Comparison of ENCODE assay signal across 8 cellular contexts in the genomic region with DNA sequence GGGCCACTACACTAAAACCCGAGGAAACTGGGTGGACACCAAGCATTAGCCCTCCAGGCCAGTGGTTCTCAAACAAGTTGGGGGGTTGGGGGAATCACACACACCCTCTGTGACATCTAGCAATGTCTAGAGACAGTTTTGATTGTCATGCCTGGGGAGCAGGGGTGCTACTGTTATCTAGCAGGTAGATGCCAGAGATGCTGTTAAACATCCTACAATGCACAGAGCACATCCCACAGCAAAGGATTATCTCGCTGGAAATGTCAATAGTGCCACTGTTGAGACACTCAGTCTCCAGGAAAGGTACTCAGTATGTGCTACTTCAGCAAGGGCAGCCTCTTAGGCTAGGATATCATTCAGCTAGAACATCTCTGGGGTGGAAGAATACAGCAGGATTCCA. TPM values are rescaled to one million over a fixed set of nuclear protein-coding genes. Genes with fewer than 3 reads are reported as not detected.
DNase-seq lines count a peak whose midpoint lies in the region; ATAC-seq and TF ChIP-seq lines count a peak whose summit lies in the region.

No MANE protein-coding gene starts in this region.

- H3K27ac ChIP-seq in CD4-positive, alpha-beta T cell (ENCODE audit: low read depth, low read length) = peak overlapping the region; percentile 35
- H3K27ac ChIP-seq in Karpas-422 (ENCODE audit: low read length) (no peak overlapping the region), colonic mucosa (no peak overlapping the region), thyroid gland (no peak overlapping the region)

- peaks cover 17% of the 10 kb centered on the region for H3K36me3 Mint-ChIP-seq in CD4-positive, alpha-beta T cell (ENCODE audit: low read depth)
- H3K36me3 Mint-ChIP-seq in natural killer cell = no peaks in the 10 kb centered on the region

- peaks cover 55% of the 10 kb centered on the region for H3K79me2 ChIP-seq in Karpas-422 (ENCODE audit: low read length)

- CTCF ChIA-PET in CD4-positive, alpha-beta T cell (lab: Charles Lee) = interaction anchor here (1.9 to 2.4 kb wide), 2 partner anchors 61 to 108 kb away, joined by 4 to 8 read pairs; no protein-coding TSS in a partner anchor

- no peaks in the 10 kb centered on the region for H3K9me2 ChIP-seq in Karpas-422 (replicated peaks; ENCODE audit: insufficient read depth, low read length)

- H3K36me3 ChIP-seq in Karpas-422 (ENCODE audit: insufficient read depth, low read length) (no peaks in the 10 kb centered on the region), colonic mucosa (no peaks in the 10 kb centered on the region), thyroid gland (no peaks in the 10 kb centered on the region)

- H3K9ac ChIP-seq in Karpas-422 (ENCODE audit: low read length) (peak overlapping the region; percentile 86), colonic mucosa (ENCODE audit: low read depth in 2 of 2, low read length in 2 of 2) (no peak overlapping the region)

- WGBS in thyroid gland, 2 donors = 41% methylated on average over 2 of the region's 2 CpGs; no CpG with 5 or more reads in 1 of the 2 donors

- POLR2A ChIA-PET in CD4-positive, alpha-beta T cell (lab: Charles Lee) = no interaction called here

- H3K27ac Mint-ChIP-seq in CD4-positive, alpha-beta T cell = peak overlapping the region; percentile 90
- peak overlapping the region; percentile 97 to 99 for H3K27ac Mint-ChIP-seq in natural killer cell

- H3K4me2 ChIP-seq in Karpas-422 (ENCODE audit: low read depth, low read length, poor library complexity, severe bottlenecking) = peak overlapping the region; percentile 74

- H3K4me1 ChIP-seq in Karpas-422 (ENCODE audit: low read length) (peaks cover 16% of the 10 kb centered on the region), colonic mucosa (peaks cover 11% of the 10 kb centered on the region), thyroid gland (peaks cover 8 to 20% of the 10 kb centered on the region in 2 donors)

- H3K9me3 ChIP-seq in CD4-positive, alpha-beta T cell (ENCODE audit: control insufficient read depth, low read length) = no peaks in the 10 kb centered on the region
- no peaks in the 10 kb centered on the region for H3K9me3 ChIP-seq in Karpas-422 (ENCODE audit: low read length)
- no peaks in the 10 kb centered on the region for H3K9me3 ChIP-seq in colonic mucosa
- H3K9me3 ChIP-seq in thyroid gland = no peaks in the 10 kb centered on the region

- peaks cover 11% of the 10 kb centered on the region; the same call in 1 of the 2 replicates for H4K20me1 ChIP-seq in Karpas-422 (ENCODE audit: insufficient read depth, low read depth, low read length)

- no peaks in the 10 kb centered on the region for H3K27me3 Mint-ChIP-seq in CD4-positive, alpha-beta T cell
- H3K27me3 Mint-ChIP-seq in natural killer cell (ENCODE audit: low read depth in 2 of 2) = no peaks in the 10 kb centered on the region

- TF ChIP-seq POLR2A in thyroid gland (IDR thresholded peaks at IDR 0.05) = no peak

- peak overlapping the region; percentile 99 for H3K4me3 Mint-ChIP-seq in CD4-positive, alpha-beta T cell
- peak overlapping the region; percentile 98 for H3K4me3 Mint-ChIP-seq in natural killer cell

- peak overlapping the region; percentile 73 for H3K4me3 ChIP-seq in Karpas-422 (ENCODE audit: low read length)
- H3K4me3 ChIP-seq in colonic mucosa = peak overlapping the region; percentile 89
- no peak overlapping the region for H3K4me3 ChIP-seq in thyroid gland (replicated peaks in 1 of 3)

- ATAC-seq in CD4-positive, alpha-beta T cell (ENCODE audit: poor library complexity) = no peak
- ATAC-seq in natural killer cell (no peak), GM19035 (IDR thresholded peaks at IDR 0.05; ENCODE audit: unreplicated experiment) (no peak), GM19463 (IDR thresholded peaks at IDR 0.05; ENCODE audit: unreplicated experiment) (no peak)

- H3K4me1 Mint-ChIP-seq in CD4-positive, alpha-beta T cell (ENCODE audit: low read depth) = peaks cover 28% of the 10 kb centered on the region
- H3K4me1 Mint-ChIP-seq in natural killer cell = peaks cover 25 to 28% of the 10 kb centered on the region in 2 donors

- no peak for TF ChIP-seq CTCF in CD4-positive, alpha-beta T cell (IDR thresholded peaks at IDR 0.05)
- TF ChIP-seq CTCF in colonic mucosa (IDR thresholded peaks at IDR 0.05) (no peak), natural killer cell (IDR thresholded peaks at IDR 0.05) (no peak), thyroid gland (IDR thresholded peaks at IDR 0.05) (no peak)

- intact Hi-C loops in CD4-positive, alpha-beta T cell (cut with DNase I, micrococcal nuclease) = loop anchor here (2.0 to 10.0 kb wide), 4 partner anchors 14 to 1386 kb away; partner anchors contain the start of genes HSD17B10 (in 1 of the 2), HUWE1 (in 1 of the 2) and MAGED2 (in 1 of the 2)
- intact Hi-C loops in colonic mucosa (cut with DNase I) (no loop called here), natural killer cell (cut with micrococcal nuclease) (loop anchor here (5.0 kb wide), 1 partner anchor 1741 kb away; no protein-coding TSS in a partner anchor), thyroid gland (cut with DNase I) (loop anchor here (10.0 kb wide), 1 partner anchor 196 kb away; the partner anchor contains the start of gene KDM5C)

- no peaks in the 10 kb centered on the region for H3K27me3 ChIP-seq in CD4-positive, alpha-beta T cell (ENCODE audit: control insufficient read depth, insufficient read depth, low read length)
- H3K27me3 ChIP-seq in Karpas-422 (ENCODE audit: low read length) = no peaks in the 10 kb centered on the region
- H3K27me3 ChIP-seq in colonic mucosa = no peaks in the 10 kb centered on the region
- H3K27me3 ChIP-seq in thyroid gland = no peaks in the 10 kb centered on the region

- H3K9me3 Mint-ChIP-seq in CD4-positive, alpha-beta T cell = no peaks in the 10 kb centered on the region
- no peaks in the 10 kb centered on the region for H3K9me3 Mint-ChIP-seq in natural killer cell

- DNase-seq in CD4-positive, alpha-beta T cell = no peak
- DNase-seq in Karpas-422 (no peak), colonic mucosa (no peak), natural killer cell (no peak), thyroid gland (no peak), islet precursor cell (no peak)

- H2AFZ ChIP-seq in Karpas-422 (ENCODE audit: low read length) = no peak overlapping the region

RNA-seq across cellular contexts. Expression of gene SMC1A, which starts 1.3 kb away (rescaled TPM):
- total RNA-seq in CD4-positive, alpha-beta T cell = 10 to 100 TPM; 25.5 to 28.6 TPM
- 15.7 and 25.0 TPM in 2 replicates for total RNA-seq in Karpas-422 (2014; rRNA removed; shearing (Covaris generic); ENCODE audit: low replicate concordance)
- total RNA-seq in colonic mucosa = 100 to 1,000 TPM in 1 of 2 donors, 10 to 100 TPM in 1; 68.4 to 124 TPM
- total RNA-seq in natural killer cell = 10 to 100 TPM; 54.2 to 96.3 (median 60.4) TPM
- total RNA-seq in thyroid gland = 10 to 100 TPM; 35.0 to 43.7 (median 36.9) TPM

RNA-seq across cellular contexts. Expression of gene RIBC1, which starts 1.5 kb away (rescaled TPM):
- 1 to 10 TPM; 2.5 to 2.6 TPM for total RNA-seq in CD4-positive, alpha-beta T cell
- total RNA-seq in Karpas-422 (2014; rRNA removed; shearing (Covaris generic); ENCODE audit: low replicate concordance) = 0.40 and 0.89 TPM in 2 replicates
- under 1 TPM; 0.66 to 0.72 TPM for total RNA-seq in colonic mucosa
- 1 to 10 TPM in 2 of 3 donors, under 1 TPM in 1; 0.85 to 2.1 (median 1.1) TPM for total RNA-seq in natural killer cell
- total RNA-seq in thyroid gland = 1 to 10 TPM; 1.4 to 3.8 (median 3.0) TPM

RNA-seq across cellular contexts. Expression of gene HSD17B10, which starts 13.0 kb away (rescaled TPM):
- 10 to 100 TPM; 27.0 to 28.6 TPM for total RNA-seq in CD4-positive, alpha-beta T cell
- total RNA-seq in Karpas-422 (2014; rRNA removed; shearing (Covaris generic); ENCODE audit: low replicate concordance) = 115 and 158 TPM in 2 replicates
- 100 to 1,000 TPM in 1 of 2 donors, 10 to 100 TPM in 1; 78.7 to 172 TPM for total RNA-seq in colonic mucosa
- 10 to 100 TPM; 49.2 to 56.4 (median 54.3) TPM for total RNA-seq in natural killer cell
- total RNA-seq in thyroid gland = 100 to 1,000 TPM in 2 of 4 donors, 10 to 100 TPM in 2; 88.8 to 122 (median 104) TPM

Comparison
In these comparisons a context has a peak if more than half of its experiments do, and no peak if none do; other contexts are left out.
1. H3K4me3 ChIP-seq: peak in Karpas-422 (single experiment) and colonic mucosa (single experiment); none in thyroid gland (0 of 3).